Comparison of ENCODE assay signal across 11 cellular contexts in the genomic region with DNA sequence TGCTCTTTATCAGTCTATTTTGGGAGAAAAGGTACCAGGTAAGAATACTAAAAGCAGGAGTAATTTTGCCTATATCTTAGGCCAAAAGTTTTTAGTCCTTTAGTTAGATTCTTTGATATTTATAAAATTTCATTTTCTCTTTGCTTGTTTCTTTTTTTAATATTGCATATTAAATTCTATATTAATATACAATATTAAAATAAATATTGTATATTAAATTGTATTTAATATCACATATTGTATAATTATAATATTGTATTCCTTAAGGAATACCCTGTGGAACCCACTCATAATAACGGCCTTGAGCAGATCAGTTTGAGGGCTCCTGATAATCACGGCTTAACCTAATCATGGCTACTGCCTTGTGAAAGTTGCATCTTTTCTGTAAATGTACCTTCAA. TPM values are rescaled to one million over a fixed set of nuclear protein-coding genes. Genes with fewer than 3 reads are reported as not detected.
DNase-seq lines count a peak whose midpoint lies in the region; ATAC-seq and TF ChIP-seq lines count a peak whose summit lies in the region.
"Had no signal": no experiment of that assay in that cellular context is flagged by ENCODE, and none has a peak within 500 bp of the region (broad histone marks: within the 10 kb centered on the region; RNA-seq: fewer than 3 reads in every experiment).

No MANE protein-coding gene starts in this region.

- peaks cover 32% of the 10 kb centered on the region for H3K36me3 ChIP-seq in CD8-positive, alpha-beta T cell (ENCODE audit: insufficient read depth, low read length)
- H3K36me3 ChIP-seq in KMS-11 (ENCODE audit: insufficient read depth): peaks cover 15% of the 10 kb centered on the region
- H3K36me3 ChIP-seq: ovary had no signal

- H3K4me2 ChIP-seq in KMS-11: peak overlapping the region; percentile 91

- H3K36me3 Mint-ChIP-seq in CD8-positive, alpha-beta T cell: peaks cover 81% of the 10 kb centered on the region
- H3K36me3 Mint-ChIP-seq in central memory CD8-positive, alpha-beta T cell (ENCODE audit: insufficient read depth): peaks cover 75% of the 10 kb centered on the region
- H3K36me3 Mint-ChIP-seq in natural killer cell treated with Interleukin-12 subunit alpha and Interleukin-12 subunit beta and Interleukin-15 and Interleukin-18, amount 100 ng/mL, for 72 hours: peaks cover 34% of the 10 kb centered on the region

- POLR2A ChIA-PET in CD8-positive, alpha-beta T cell (lab: Charles Lee): interaction anchor here (1.2 kb wide), 1 partner anchor 11 kb away, joined by 5 read pairs; no protein-coding TSS in a partner anchor

- H3K79me2 ChIP-seq in KMS-11 (ENCODE audit: insufficient read depth, low read depth): peaks cover 51% of the 10 kb centered on the region

- intact Hi-C loops in CD8-positive, alpha-beta T cell (cut with DNase I, micrococcal nuclease): loop anchor here (5.0 kb wide), 5 partner anchors 246 to 1684 kb away; partner anchors contain the start of genes CCDC47 (in 1 of the 2), CEP112 (in 1 of the 2), DDX42 (in 1 of the 2) and FTSJ3 (in 1 of the 2)

- no peak overlapping the region for H2AFZ ChIP-seq in KMS-11 (ENCODE audit: low read depth)

- H4K20me1 ChIP-seq in KMS-11 (ENCODE audit: insufficient read depth): peaks cover 26% of the 10 kb centered on the region

- peak overlapping the region; percentile 68 for H3K4me3 Mint-ChIP-seq in CD8-positive, alpha-beta T cell
- peak overlapping the region; percentile 100 for H3K4me3 Mint-ChIP-seq in central memory CD8-positive, alpha-beta T cell
- peak overlapping the region; percentile 98 for H3K4me3 Mint-ChIP-seq in natural killer cell treated with Interleukin-12 subunit alpha and Interleukin-12 subunit beta and Interleukin-15 and Interleukin-18, amount 100 ng/mL, for 72 hours

- H3K27me3 Mint-ChIP-seq in CD8-positive, alpha-beta T cell (ENCODE audit: low read depth): no peaks in the 10 kb centered on the region
- no peaks in the 10 kb centered on the region for H3K27me3 Mint-ChIP-seq in central memory CD8-positive, alpha-beta T cell
- no peaks in the 10 kb centered on the region for H3K27me3 Mint-ChIP-seq in natural killer cell treated with Interleukin-12 subunit alpha and Interleukin-12 subunit beta and Interleukin-15 and Interleukin-18, amount 100 ng/mL, for 72 hours

- ATAC-seq in CD8-positive, alpha-beta T cell: no peak
- ATAC-seq in central memory CD8-positive, alpha-beta T cell (replicated peaks; ENCODE audit: extremely low read depth, poor library complexity, severe bottlenecking): no peak
- ATAC-seq in natural killer cell treated with Interleukin-12 subunit alpha and Interleukin-12 subunit beta and Interleukin-15 and Interleukin-18, amount 100 ng/mL, for 72 hours: no peak
- ATAC-seq in GM18873 (IDR thresholded peaks at IDR 0.05; ENCODE audit: low FRiP score, unreplicated experiment): no peak

- H3K27ac Mint-ChIP-seq in CD8-positive, alpha-beta T cell: no peak overlapping the region
- H3K27ac Mint-ChIP-seq in central memory CD8-positive, alpha-beta T cell (ENCODE audit: low read depth): peak overlapping the region; percentile 25
- H3K27ac Mint-ChIP-seq in natural killer cell treated with Interleukin-12 subunit alpha and Interleukin-12 subunit beta and Interleukin-15 and Interleukin-18, amount 100 ng/mL, for 72 hours: peak overlapping the region in 1 of 2 donors; percentile 99

- H3K9me3 Mint-ChIP-seq in CD8-positive, alpha-beta T cell: no peaks in the 10 kb centered on the region
- no peaks in the 10 kb centered on the region for H3K9me3 Mint-ChIP-seq in central memory CD8-positive, alpha-beta T cell
- no peaks in the 10 kb centered on the region for H3K9me3 Mint-ChIP-seq in natural killer cell treated with Interleukin-12 subunit alpha and Interleukin-12 subunit beta and Interleukin-15 and Interleukin-18, amount 100 ng/mL, for 72 hours

- no peak for DNase-seq in CD8-positive, alpha-beta T cell
- no peak for DNase-seq in central memory CD8-positive, alpha-beta T cell (ENCODE audit: low spot score in 2 of 2)
- DNase-seq in natural killer cell treated with Interleukin-12 subunit alpha and Interleukin-12 subunit beta and Interleukin-15 and Interleukin-18, amount 100 ng/mL, for 72 hours (ENCODE audit: low spot score): no peak
- no peak for DNase-seq in effector CD8-positive, alpha-beta T cell (lab: John Stamatoyannopoulos, UW)
- DNase-seq in activated CD4-positive, CD25-positive, alpha-beta regulatory T cell treated with anti-CD3 and anti-CD28 coated beads, Interleukin-2, amount 50 U/mL, for 72 hours: no peak
- DNase-seq in NOMO-1 treated with DMSO at 0.1 percent for 48 hours (lab: John Stamatoyannopoulos, UW; ENCODE audit: unreplicated experiment): no peak
- DNase-seq: cerebellar nuclear complex, NCI-H1105, ovary had no signal

- H3K9me3 ChIP-seq in CD8-positive, alpha-beta T cell (ENCODE audit: low read length): no peaks in the 10 kb centered on the region
- H3K9me3 ChIP-seq: ovary had no signal

- no peak overlapping the region for H3K27ac ChIP-seq in CD8-positive, alpha-beta T cell (ENCODE audit: low read depth, low read length)
- no peak overlapping the region for H3K27ac ChIP-seq in KMS-11
- H3K27ac ChIP-seq: ovary had no signal

- CTCF ChIA-PET in CD8-positive, alpha-beta T cell (lab: Charles Lee): interaction anchor here (0.5 to 2.1 kb wide), 3 partner anchors 12 to 88 kb away, joined by 3 to 9 read pairs (median 3); partner anchors contain the start of gene POLG2

- peaks cover 60% of the 10 kb centered on the region for H3K4me1 Mint-ChIP-seq in CD8-positive, alpha-beta T cell (ENCODE audit: low read depth)
- peaks cover 48% of the 10 kb centered on the region for H3K4me1 Mint-ChIP-seq in central memory CD8-positive, alpha-beta T cell
- H3K4me1 Mint-ChIP-seq in natural killer cell treated with Interleukin-12 subunit alpha and Interleukin-12 subunit beta and Interleukin-15 and Interleukin-18, amount 100 ng/mL, for 72 hours (ENCODE audit: low read depth in 2 of 2): peaks cover 40 to 46% of the 10 kb centered on the region in 2 donors

- peaks cover 30% of the 10 kb centered on the region for H3K4me1 ChIP-seq in CD8-positive, alpha-beta T cell (ENCODE audit: insufficient read depth, low read length)
- peaks cover 23% of the 10 kb centered on the region for H3K4me1 ChIP-seq in KMS-11 (ENCODE audit: low read depth, poor library complexity, severe bottlenecking)

- no peak overlapping the region for H3K4me3 ChIP-seq in CD8-positive, alpha-beta T cell (ENCODE audit: low read depth, low read length)
- no peak overlapping the region for H3K4me3 ChIP-seq in KMS-11 (IDR thresholded peaks at IDR 0.05; ENCODE audit: insufficient read depth, low read depth, low read length)

- no peak overlapping the region for H3K9ac ChIP-seq in KMS-11

- no peak for TF ChIP-seq CTCF in CD8-positive, alpha-beta T cell (IDR thresholded peaks at IDR 0.05)
- TF ChIP-seq CTCF in KMS-11 (conservative IDR thresholded peaks at IDR 0.05; ENCODE audit: low read depth, low read length): no peak

- H3K27me3 ChIP-seq in CD8-positive, alpha-beta T cell (ENCODE audit: insufficient read depth, low read length): no peaks in the 10 kb centered on the region
- H3K27me3 ChIP-seq in KMS-11 (ENCODE audit: insufficient read depth, low read depth): no peaks in the 10 kb centered on the region
- H3K27me3 ChIP-seq: ovary had no signal

RNA-seq across cellular contexts. Expression of gene CEP95, which starts 1.9 kb away (rescaled TPM):
- 100 to 1,000 TPM; 248 to 282 TPM for total RNA-seq in CD8-positive, alpha-beta T cell
- total RNA-seq in natural killer cell treated with Interleukin-12 subunit alpha and Interleukin-12 subunit beta and Interleukin-15 and Interleukin-18, amount 100 ng/mL, for 72 hours: 10 to 100 TPM; 47.7 to 74.3 TPM

RNA-seq across cellular contexts. Expression of gene DDX5, which starts 2.6 kb away (rescaled TPM):
- total RNA-seq in CD8-positive, alpha-beta T cell: 1,000 to 10,000 TPM; 2,300 to 2,332 TPM
- total RNA-seq in natural killer cell treated with Interleukin-12 subunit alpha and Interleukin-12 subunit beta and Interleukin-15 and Interleukin-18, amount 100 ng/mL, for 72 hours: 1,000 to 10,000 TPM in 1 of 2 donors, 100 to 1,000 TPM in 1; 987 to 1,102 TPM

RNA-seq across cellular contexts. Expression of gene POLG2, which starts 11.8 kb away (rescaled TPM):
- 10 to 100 TPM; 28.1 to 32.7 TPM for total RNA-seq in CD8-positive, alpha-beta T cell
- total RNA-seq in natural killer cell treated with Interleukin-12 subunit alpha and Interleukin-12 subunit beta and Interleukin-15 and Interleukin-18, amount 100 ng/mL, for 72 hours: 10 to 100 TPM; 32.6 to 61.1 TPM

RNA-seq across cellular contexts. Expression of gene MILR1, which starts 59.8 kb away (rescaled TPM):
- not detected for total RNA-seq in CD8-positive, alpha-beta T cell
- 1 to 10 TPM; 5.0 to 6.9 TPM for total RNA-seq in natural killer cell treated with Interleukin-12 subunit alpha and Interleukin-12 subunit beta and Interleukin-15 and Interleukin-18, amount 100 ng/mL, for 72 hours
